Comparison of ENCODE assay signal across 8 cellular contexts in genomic region chr15:48965972-48966371, GRCh38. TPM values are rescaled to one million over a fixed set of nuclear protein-coding genes. Genes with fewer than 3 reads are reported as not detected.
DNase-seq lines count a peak whose midpoint lies in the region; ATAC-seq and TF ChIP-seq lines count a peak whose summit lies in the region.

No MANE protein-coding gene starts in this region.

- H3K36me3 Mint-ChIP-seq in activated naive CD8-positive, alpha-beta T cell treated with anti-CD3 and anti-CD28 coated beads, Interleukin-2, amount 10 ng/mL, durations not matched to agents 7 days and 5 days, result peaks cover 8% of the 10 kb centered on the region
- H3K36me3 Mint-ChIP-seq in stimulated activated naive CD8-positive, alpha-beta T cell treated with anti-CD3 and anti-CD28 coated beads, Interleukin-15, Interleukin-2, amounts not matched to agents 100 ng/mL and 50 ng/mL, for 24 hours (ENCODE audit: low read depth), result no peaks in the 10 kb centered on the region

- H2AK9ac ChIP-seq in IMR-90 (replicated peaks; ENCODE audit: low read depth, low read length, poor library complexity), result peak overlapping the region; percentile 42

- H3K27me3 Mint-ChIP-seq in activated naive CD8-positive, alpha-beta T cell treated with anti-CD3 and anti-CD28 coated beads, Interleukin-2, amount 10 ng/mL, durations not matched to agents 7 days and 5 days, result peaks cover 23% of the 10 kb centered on the region
- peaks cover 33% of the 10 kb centered on the region for H3K27me3 Mint-ChIP-seq in stimulated activated naive CD8-positive, alpha-beta T cell treated with anti-CD3 and anti-CD28 coated beads, Interleukin-15, Interleukin-2, amounts not matched to agents 100 ng/mL and 50 ng/mL, for 24 hours

- H2AFZ ChIP-seq in IMR-90 (replicated peaks; ENCODE audit: low read length, poor library complexity), result no peak overlapping the region

- BruUV-seq in IMR-90 (replicated peaks; lab: Mats Ljungman, UMichigan), result no TSS peak

- peak overlapping the region; percentile 61; the same call in 1 of the 2 replicates for H2BK20ac ChIP-seq in IMR-90 (ENCODE audit: low read depth, low read length)

- in situ Hi-C loops in IMR-90 (cut with MboI; ENCODE audit: low sequenced_read_pairs), result loop anchor here (25.0 kb wide), 1 partner anchor 604 kb away; no protein-coding TSS in a partner anchor

- CTCF ChIA-PET in IMR-90 (lab: Yijun Ruan, JAX), result interaction anchor here (0.6 to 5.4 kb wide), 8 partner anchors 9 to 1180 kb away, joined by 3 to 36 read pairs (median 3); no protein-coding TSS in a partner anchor

- H3K9me3 ChIP-seq in IMR-90 (ENCODE audit: control insufficient read depth, insufficient read depth, low read length) (no peaks in the 10 kb centered on the region), left lung (no peaks in the 10 kb centered on the region)

- H3K9me3 Mint-ChIP-seq in activated naive CD8-positive, alpha-beta T cell treated with anti-CD3 and anti-CD28 coated beads, Interleukin-2, amount 10 ng/mL, durations not matched to agents 7 days and 5 days, result no peaks in the 10 kb centered on the region
- H3K9me3 Mint-ChIP-seq in stimulated activated naive CD8-positive, alpha-beta T cell treated with anti-CD3 and anti-CD28 coated beads, Interleukin-15, Interleukin-2, amounts not matched to agents 100 ng/mL and 50 ng/mL, for 24 hours, result peaks cover 3% of the 10 kb centered on the region

- no peak overlapping the region for H3K56ac ChIP-seq in IMR-90 (ENCODE audit: extremely low read depth, insufficient read depth, low read length)

- H3K27me3 ChIP-seq in IMR-90 (ENCODE audit: control insufficient read depth, insufficient read depth, low read length) (no peaks in the 10 kb centered on the region), left lung (peaks cover 0 to 45% of the 10 kb centered on the region in 2 donors)

- H2BK15ac ChIP-seq in IMR-90 (ENCODE audit: low read depth, low read length), result peak overlapping the region; percentile 63; the same call in 2 of the 3 replicates

- H4K91ac ChIP-seq in IMR-90 (ENCODE audit: insufficient read depth, low read depth, low read length), result no peak overlapping the region

- peak overlapping the region; percentile 73 for H3K4me3 Mint-ChIP-seq in activated naive CD8-positive, alpha-beta T cell treated with anti-CD3 and anti-CD28 coated beads, Interleukin-2, amount 10 ng/mL, durations not matched to agents 7 days and 5 days
- H3K4me3 Mint-ChIP-seq in stimulated activated naive CD8-positive, alpha-beta T cell treated with anti-CD3 and anti-CD28 coated beads, Interleukin-15, Interleukin-2, amounts not matched to agents 100 ng/mL and 50 ng/mL, for 24 hours, result peak overlapping the region; percentile 60

- H3K18ac ChIP-seq in IMR-90 (ENCODE audit: low read depth, low read length), result no peak overlapping the region

- dilution Hi-C loops in IMR-90 (cut with HindIII; ENCODE audit: low sequenced_read_pairs, unreplicated experiment), result no loop called here

- peaks cover 13% of the 10 kb centered on the region for H3K4me1 ChIP-seq in IMR-90 (ENCODE audit: control insufficient read depth, insufficient read depth, low read length)
- peaks cover 11 to 21% of the 10 kb centered on the region in 2 donors for H3K4me1 ChIP-seq in left lung

- peak overlapping the region; percentile 41 for H2AK5ac ChIP-seq in IMR-90 (ENCODE audit: low read depth, low read length)

- POLR2A ChIA-PET in IMR-90 (lab: Charles Lee; ENCODE audit: unreplicated experiment), result no interaction called here
- POLR2A ChIA-PET in activated naive CD8-positive, alpha-beta T cell treated with anti-CD3 and anti-CD28 coated beads, Interleukin-2, amount 10 ng/mL, durations not matched to agents 7 days and 5 days (lab: Charles Lee), result interaction anchor here (0.6 to 4.5 kb wide), 6 partner anchors 10 to 1390 kb away, joined by 3 to 24 read pairs (median 7); partner anchors contain the start of genes CEP152, EID1, GABPB1 and SECISBP2L

- no peak overlapping the region; a peak in 1 of 4 replicates for H4K8ac ChIP-seq in IMR-90 (ENCODE audit: low read depth in 2 of 2, low read length in 2 of 2)

- no peak overlapping the region for H3K23ac ChIP-seq in IMR-90 (ENCODE audit: low read depth, low read length)

- H2BK120ac ChIP-seq in IMR-90 (ENCODE audit: low read depth, low read length), result peak overlapping the region; percentile 66

- peak; percentile 78 for DNase-seq in IMR-90
- DNase-seq in activated naive CD8-positive, alpha-beta T cell treated with anti-CD3 and anti-CD28 coated beads, Interleukin-2, amount 10 ng/mL, durations not matched to agents 7 days and 5 days, result no peak
- DNase-seq in stimulated activated CD4-positive, alpha-beta T cell treated with anti-CD3 and anti-CD28 coated beads, Interleukin-2, amount 100 ng/mL, for 48 hours, result no peak
- DNase-seq in left lung, result no peak
- DNase-seq in activated CD8-positive, alpha-beta memory T cell treated with anti-CD3 and anti-CD28 coated beads, Interleukin-2, amount 50 U/mL, for 4 hours, result no peak

- peak overlapping the region; percentile 30 for H2BK5ac ChIP-seq in IMR-90 (ENCODE audit: low read depth, low read length, poor library complexity, severe bottlenecking)

- H3K27ac Mint-ChIP-seq in activated naive CD8-positive, alpha-beta T cell treated with anti-CD3 and anti-CD28 coated beads, Interleukin-2, amount 10 ng/mL, durations not matched to agents 7 days and 5 days, result peak overlapping the region; percentile 95
- peak overlapping the region; percentile 94 for H3K27ac Mint-ChIP-seq in stimulated activated naive CD8-positive, alpha-beta T cell treated with anti-CD3 and anti-CD28 coated beads, Interleukin-15, Interleukin-2, amounts not matched to agents 100 ng/mL and 50 ng/mL, for 24 hours

- H3K9ac ChIP-seq in IMR-90 (ENCODE audit: low read depth, low read length), result no peak overlapping the region

- peak; percentile 48; the same call in 2 of the 3 replicates for TF ChIP-seq CTCF in GM12872 (IDR thresholded peaks at IDR 0.05; ENCODE audit: insufficient read depth, low read depth, low read length)
- TF ChIP-seq CTCF in IMR-90 (conservative IDR thresholded peaks at IDR 0.05; ENCODE audit: low read depth, low read length), result peak; percentile 61
- TF ChIP-seq CTCF in left lung (IDR thresholded peaks at IDR 0.05), result no peak

- no peaks in the 10 kb centered on the region for H3K36me3 ChIP-seq in IMR-90 (ENCODE audit: control insufficient read depth, insufficient read depth, low read length)
- no peaks in the 10 kb centered on the region for H3K36me3 ChIP-seq in left lung

- no peak overlapping the region for H4K5ac ChIP-seq in IMR-90 (ENCODE audit: low read depth, low read length)

- H3K4me3 ChIP-seq in IMR-90 (ENCODE audit: insufficient read depth, low read depth, low read length), result no peak overlapping the region
- H3K4me3 ChIP-seq in left lung, result no peak overlapping the region

- peak; percentile 79 for TF ChIP-seq RAD21 in IMR-90 (IDR thresholded peaks at IDR 0.05; ENCODE audit: low read length)

- no peak overlapping the region for H3K4me2 ChIP-seq in IMR-90 (ENCODE audit: low read depth, low read length)

- 0 out of 2 replicates have a peak overlapping the region, but pooled peaks have one; percentile 30 for H3K14ac ChIP-seq in IMR-90 (replicated peaks; ENCODE audit: low read depth, low read length)

- peak; percentile 74 for ATAC-seq in GM21447 (IDR thresholded peaks at IDR 0.05; ENCODE audit: unreplicated experiment)
- 0 out of 2 replicates have a peak, but pooled peaks have one; percentile 6 for ATAC-seq in IMR-90 (ENCODE audit: low read depth)
- ATAC-seq in activated naive CD8-positive, alpha-beta T cell treated with anti-CD3 and anti-CD28 coated beads, Interleukin-2, amount 10 ng/mL, durations not matched to agents 7 days and 5 days (ENCODE audit: low read depth), result peak; percentile 37
- ATAC-seq in left lung, result no peak

- peak overlapping the region; percentile 38; the same call in 1 of the 2 replicates for H3K4ac ChIP-seq in IMR-90 (ENCODE audit: low read depth, low read length)

- intact Hi-C loops in IMR-90 (cut with micrococcal nuclease) (loop anchor here (10.0 kb wide), 1 partner anchor 251 kb away; no protein-coding TSS in a partner anchor), left lung (cut with DNase I) (no loop called here)

- H3K9me1 ChIP-seq in IMR-90 (ENCODE audit: insufficient read depth, low read length), result peaks cover 19% of the 10 kb centered on the region

- TF ChIP-seq POLR2A in IMR-90 (IDR thresholded peaks at IDR 0.05; ENCODE audit: low read depth, low read length), result no peak

- H3K79me1 ChIP-seq in IMR-90 (ENCODE audit: low read depth in 1 of 2, low read length in 2 of 2), result peaks cover 6 to 21% of the 10 kb centered on the region in 2 experiments; a peak in 2 of 4 replicates

- peak overlapping the region; percentile 13; the same call in 1 of the 2 replicates for H3K27ac ChIP-seq in IMR-90 (ENCODE audit: insufficient read depth, low read length)
- no peak overlapping the region for H3K27ac ChIP-seq in left lung

- H4K20me1 ChIP-seq in IMR-90 (ENCODE audit: insufficient read depth, low read length), result no peaks in the 10 kb centered on the region

- H3K4me1 Mint-ChIP-seq in activated naive CD8-positive, alpha-beta T cell treated with anti-CD3 and anti-CD28 coated beads, Interleukin-2, amount 10 ng/mL, durations not matched to agents 7 days and 5 days, result peaks cover 33% of the 10 kb centered on the region
- H3K4me1 Mint-ChIP-seq in stimulated activated naive CD8-positive, alpha-beta T cell treated with anti-CD3 and anti-CD28 coated beads, Interleukin-15, Interleukin-2, amounts not matched to agents 100 ng/mL and 50 ng/mL, for 24 hours (ENCODE audit: low read depth), result peaks cover 63% of the 10 kb centered on the region

TF ChIP-seq in IMR-90, 13 proteins besides CTCF, POLR2A, EP300 and RAD21 (continues in another document):
- TF ChIP-seq SMC3 (IDR thresholded peaks at IDR 0.05; ENCODE audit: low read depth, low read length), result peak; percentile 54
- TF ChIP-seq MXI1 (IDR thresholded peaks at IDR 0.05; ENCODE audit: borderline replicate concordance, low read depth, low read length), result no peak
- TF ChIP-seq BHLHE40 (IDR thresholded peaks at IDR 0.05; ENCODE audit: low read depth, low read length), result no peak
- TF ChIP-seq USF2 (IDR thresholded peaks at IDR 0.05; ENCODE audit: low read depth, low read length), result no peak
- TF ChIP-seq NFE2L2 (IDR thresholded peaks at IDR 0.05; ENCODE audit: low read depth, low read length), result no peak
- TF ChIP-seq FOS (IDR thresholded peaks at IDR 0.05; ENCODE audit: low read depth, low read length), result no peak

RNA-seq across cellular contexts. Expression of gene SHC4, which starts 2.3 kb away (rescaled TPM):
- total RNA-seq in IMR-90 (2012; rRNA removed) (2.5 and 2.7 TPM in 2 replicates), left lung (under 1 TPM; 0.44 to 0.47 TPM)
- 0.91 and 0.95 TPM in 2 replicates for polyA plus RNA-seq in IMR-90 (2012; rRNA removed)
- 0.34 and 0.49 TPM in 2 replicates for polyA plus RNA-seq in IMR-90 (2012; cell fraction: cytosol; rRNA removed)
- polyA plus RNA-seq in IMR-90 (2012; cell fraction: nucleus; rRNA removed; ENCODE audit: low replicate concordance), result 0.65 and 2.8 TPM in 2 replicates
- total RNA-seq in activated naive CD8-positive, alpha-beta T cell treated with anti-CD3 and anti-CD28 coated beads, Interleukin-2, amount 10 ng/mL, durations not matched to agents 7 days and 5 days, result under 1 TPM; 0.23 to 0.47 TPM

Comparison
In these comparisons a context has a peak if more than half of its experiments do, and no peak if none do; other contexts are left out.
1. CTCF ChIP-seq: peak in GM12872 (single experiment) and IMR-90 (single experiment); none in left lung (0 of 2).